ENCODE assay signal across 22 cellular contexts in the genomic region with DNA sequence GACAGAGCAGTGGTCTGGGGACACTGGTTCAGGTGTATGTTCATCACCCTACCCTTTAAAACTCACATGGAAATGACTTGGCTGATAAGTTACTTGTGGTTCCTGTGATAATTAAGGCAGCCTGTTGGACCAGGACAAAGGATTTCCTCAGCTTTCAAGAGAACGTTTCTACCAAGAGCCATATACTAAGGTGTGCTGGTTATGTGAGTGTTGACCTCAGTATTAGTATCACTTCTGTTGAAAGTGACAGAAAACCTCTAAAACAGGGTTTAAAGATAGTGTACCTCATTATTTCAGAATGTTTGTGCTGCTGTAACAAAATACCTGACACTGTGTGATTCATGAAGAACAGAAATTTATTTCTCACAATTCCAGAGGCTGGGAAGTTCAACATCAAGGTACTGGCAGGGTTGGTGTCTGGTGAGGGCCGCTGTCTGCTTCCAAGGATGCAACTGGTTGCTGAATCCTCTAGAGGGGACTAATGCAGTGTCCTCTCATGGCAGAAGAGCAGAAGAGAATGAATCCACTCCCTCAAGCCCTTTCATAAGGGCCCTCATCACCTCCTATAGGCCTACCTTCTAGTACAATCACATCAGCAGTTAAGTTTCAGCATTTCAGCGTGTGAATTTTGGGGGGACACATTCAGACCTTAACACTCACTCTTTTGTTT. TPM values are rescaled to one million over a fixed set of nuclear protein-coding genes. Genes with fewer than 3 reads are reported as not detected.
DNase-seq lines count a peak whose midpoint lies in the region; ATAC-seq, FAIRE-seq and TF ChIP-seq lines count a peak whose summit lies in the region.
"Had no signal": no experiment of that assay in that cellular context is flagged by ENCODE, and none has a peak within 500 bp of the region (broad histone marks: within the 10 kb centered on the region; RNA-seq: fewer than 3 reads in every experiment).

No MANE protein-coding gene starts in this region.

- peaks cover 31% of the 10 kb centered on the region for H3K36me3 Mint-ChIP-seq in MCF 10A (ENCODE audit: insufficient read depth, unreplicated experiment)
- H3K36me3 Mint-ChIP-seq in astrocyte (ENCODE audit: low read depth, unreplicated experiment) = peaks cover 13% of the 10 kb centered on the region
- peaks cover 25% of the 10 kb centered on the region for H3K36me3 Mint-ChIP-seq in activated T-helper 2 cell treated with anti-CD3 and anti-CD28 coated beads, Interferon-gamma antibody, Interleukin-2, Interleukin-4, amounts not matched to agents 10 μg/mL and 5 μg/mL and 100 μg/mL, durations not matched to agents 14 hours and 24 hours and 36 hours (ENCODE audit: low read depth)
- H3K36me3 Mint-ChIP-seq: natural killer cell had no signal

- H3K4me3 Mint-ChIP-seq in MCF 10A (ENCODE audit: unreplicated experiment) (no peak overlapping the region), astrocyte (ENCODE audit: unreplicated experiment) (no peak overlapping the region)
- H3K4me3 Mint-ChIP-seq in activated T-helper 2 cell treated with anti-CD3 and anti-CD28 coated beads, Interferon-gamma antibody, Interleukin-2, Interleukin-4, amounts not matched to agents 10 μg/mL and 5 μg/mL and 100 μg/mL, durations not matched to agents 14 hours and 24 hours and 36 hours (ENCODE audit: low read depth) = no peak overlapping the region
- H3K4me3 Mint-ChIP-seq: activated naive CD4-positive, alpha-beta T cell treated with anti-CD3 and anti-CD28 coated beads, Interleukin-2, amount 10 ng/mL, durations not matched to agents 7 days and 5 days; CD4-positive, alpha-beta T cell; memory B cell; natural killer cell; stimulated activated naive CD8-positive, alpha-beta T cell treated with anti-CD3 and anti-CD28 coated beads, Interleukin-15, Interleukin-2, amounts not matched to agents 100 ng/mL and 50 ng/mL, for 24 hours; T-helper 2 cell treated with Interferon-gamma antibody and Interleukin-4, amounts not matched to agents 5 μg/mL and 100 μg/mL, for 36 hours had no signal

- no peaks in the 10 kb centered on the region for H3K27me3 ChIP-seq in breast epithelium
- H3K27me3 ChIP-seq in astrocyte (ENCODE audit: insufficient read depth, low read length) = no peaks in the 10 kb centered on the region
- H3K27me3 ChIP-seq: upper lobe of right lung had no signal

- no peak overlapping the region for H3K9ac ChIP-seq in astrocyte (ENCODE audit: low read length)
- H3K9ac ChIP-seq: KMS-11 had no signal

- H3K27ac ChIP-seq in breast epithelium = peak overlapping the region in 1 of 2 donors; percentile 54
- H3K27ac ChIP-seq in astrocyte (ENCODE audit: low read depth, low read length) = no peak overlapping the region
- H3K27ac ChIP-seq: KMS-11, upper lobe of right lung had no signal

- intact Hi-C loops in MCF 10A (cut with micrococcal nuclease) = no loop called here
- intact Hi-C loops in breast epithelium (cut with DNase I; ENCODE audit: low total_unique reads) = no loop called here
- intact Hi-C loops in activated T-helper 2 cell treated with anti-CD3 and anti-CD28 coated beads, Interferon-gamma antibody, Interleukin-2, Interleukin-4, amounts not matched to agents 10 μg/mL and 5 μg/mL and 100 μg/mL, durations not matched to agents 14 hours and 24 hours and 36 hours (cut with micrococcal nuclease) = no loop called here

- H3K4me2 ChIP-seq in astrocyte (ENCODE audit: low read length) = no peak overlapping the region
- H3K4me2 ChIP-seq: KMS-11 had no signal

- H3K4me1 Mint-ChIP-seq in MCF 10A (ENCODE audit: insufficient read depth, unreplicated experiment) (peaks cover 63% of the 10 kb centered on the region), astrocyte (ENCODE audit: low read depth, unreplicated experiment) (peaks cover 33% of the 10 kb centered on the region)
- peaks cover 76% of the 10 kb centered on the region for H3K4me1 Mint-ChIP-seq in activated T-helper 2 cell treated with anti-CD3 and anti-CD28 coated beads, Interferon-gamma antibody, Interleukin-2, Interleukin-4, amounts not matched to agents 10 μg/mL and 5 μg/mL and 100 μg/mL, durations not matched to agents 14 hours and 24 hours and 36 hours (ENCODE audit: low read depth)

- H3K9me3 ChIP-seq in breast epithelium (no peaks in the 10 kb centered on the region), astrocyte (ENCODE audit: insufficient read depth, low read depth, low read length) (no peaks in the 10 kb centered on the region)
- H3K9me3 ChIP-seq: upper lobe of right lung had no signal

- TF ChIP-seq POLR2A in breast epithelium (IDR thresholded peaks at IDR 0.05) = no peak

- TF ChIP-seq CTCF in MCF 10A (IDR thresholded peaks at IDR 0.05; ENCODE audit: unreplicated experiment) = no peak
- TF ChIP-seq CTCF in breast epithelium (IDR thresholded peaks at IDR 0.05) = no peak
- TF ChIP-seq CTCF in astrocyte (IDR thresholded peaks at IDR 0.05; ENCODE audit: insufficient read depth, low read depth, low read length) = no peak

- POLR2A ChIA-PET in MCF 10A (lab: Yijun Ruan, JAX) = interaction anchor here (1.0 to 4.0 kb wide), 6 partner anchors 10 to 54 kb away, joined by 3 to 19 read pairs (median 6); partner anchors contain the start of gene UCK2

- H3K4me1 ChIP-seq in breast epithelium = peaks cover 5 to 12% of the 10 kb centered on the region in 2 donors
- no peaks in the 10 kb centered on the region for H3K4me1 ChIP-seq in astrocyte (ENCODE audit: insufficient read depth, low read length)

- no peak for DNase-seq in MCF 10A (ENCODE audit: unreplicated experiment)
- no peak for DNase-seq in breast epithelium (ENCODE audit: low spot score in 2 of 2)
- no peak for DNase-seq in astrocyte (ENCODE audit: low read depth)
- no peak for DNase-seq in iPS-NIHi7 (ENCODE audit: extremely low spot score)
- no peak for DNase-seq in T-helper 2 cell
- no peak for DNase-seq in activated T-helper 2 cell treated with anti-CD3 and anti-CD28 coated beads, Interferon-gamma antibody, Interleukin-2, Interleukin-4, amounts not matched to agents 10 μg/mL and 5 μg/mL and 100 μg/mL, durations not matched to agents 14 hours and 24 hours and 36 hours (ENCODE audit: low spot score)
- DNase-seq in SHP77 treated with DMSO at 0.1 percent for 48 hours (lab: John Stamatoyannopoulos, UW) = no peak
- DNase-seq: activated CD4-positive, alpha-beta T cell treated with anti-CD3 and anti-CD28 coated beads for 1 hour; activated CD8-positive, alpha-beta memory T cell treated with anti-CD3 and anti-CD28 coated beads, Interleukin-2, amount 50 U/mL, for 4 hours; activated naive CD4-positive, alpha-beta T cell treated with anti-CD3 and anti-CD28 coated beads, Interleukin-2, amount 10 ng/mL, durations not matched to agents 7 days and 5 days; CD4-positive, alpha-beta T cell; cortex of kidney; H7; head of caudate nucleus; natural killer cell; upper lobe of right lung had no signal

- no peak overlapping the region for H2AFZ ChIP-seq in astrocyte (ENCODE audit: low read depth, low read length)

- H3K36me3 ChIP-seq in breast epithelium (no peaks in the 10 kb centered on the region), astrocyte (ENCODE audit: insufficient read depth, low read length) (no peaks in the 10 kb centered on the region)
- H3K36me3 ChIP-seq: upper lobe of right lung had no signal

- H3K4me3 ChIP-seq in breast epithelium (no peak overlapping the region), astrocyte (ENCODE audit: insufficient read depth, low read depth, low read length) (no peak overlapping the region)
- H3K4me3 ChIP-seq: upper lobe of right lung had no signal

- peak; percentile 41 for ATAC-seq in HG03064 (IDR thresholded peaks at IDR 0.05; ENCODE audit: low read depth, unreplicated experiment)
- ATAC-seq: natural killer cell had no signal

- H3K79me2 ChIP-seq in astrocyte (ENCODE audit: insufficient read depth, low read length) = peaks cover 96% of the 10 kb centered on the region

- H3K27ac Mint-ChIP-seq in MCF 10A (ENCODE audit: low read depth, unreplicated experiment) (peak overlapping the region; percentile 16), astrocyte (ENCODE audit: unreplicated experiment) (peak overlapping the region; percentile 50)
- no peak overlapping the region for H3K27ac Mint-ChIP-seq in activated T-helper 2 cell treated with anti-CD3 and anti-CD28 coated beads, Interferon-gamma antibody, Interleukin-2, Interleukin-4, amounts not matched to agents 10 μg/mL and 5 μg/mL and 100 μg/mL, durations not matched to agents 14 hours and 24 hours and 36 hours
- H3K27ac Mint-ChIP-seq: activated naive CD4-positive, alpha-beta T cell treated with anti-CD3 and anti-CD28 coated beads, Interleukin-2, amount 10 ng/mL, durations not matched to agents 7 days and 5 days; CD4-positive, alpha-beta T cell; memory B cell; natural killer cell; stimulated activated naive CD8-positive, alpha-beta T cell treated with anti-CD3 and anti-CD28 coated beads, Interleukin-15, Interleukin-2, amounts not matched to agents 100 ng/mL and 50 ng/mL, for 24 hours; T-helper 2 cell treated with Interferon-gamma antibody and Interleukin-4, amounts not matched to agents 5 μg/mL and 100 μg/mL, for 36 hours had no signal

- no peak for FAIRE-seq in astrocyte (lab: Jason Lieb, UNC)
- FAIRE-seq: islet of Langerhans had no signal

- no TSS peak for BruUV-seq in MCF 10A (replicated peaks; lab: Mats Ljungman, UMichigan)

- CTCF ChIA-PET in MCF 10A (lab: Yijun Ruan, JAX) = interaction anchor here (0.5 to 4.4 kb wide), 8 partner anchors 9 to 122 kb away, joined by 3 to 36 read pairs (median 5); no protein-coding TSS in a partner anchor

- peaks cover 7% of the 10 kb centered on the region for H3K9me3 Mint-ChIP-seq in MCF 10A (ENCODE audit: unreplicated experiment)
- H3K9me3 Mint-ChIP-seq in astrocyte (ENCODE audit: unreplicated experiment) = peaks cover 4% of the 10 kb centered on the region
- H3K9me3 Mint-ChIP-seq in activated T-helper 2 cell treated with anti-CD3 and anti-CD28 coated beads, Interferon-gamma antibody, Interleukin-2, Interleukin-4, amounts not matched to agents 10 μg/mL and 5 μg/mL and 100 μg/mL, durations not matched to agents 14 hours and 24 hours and 36 hours = peaks cover 9% of the 10 kb centered on the region
- H3K9me3 Mint-ChIP-seq: CD4-positive, alpha-beta T cell; memory B cell; natural killer cell; stimulated activated naive CD8-positive, alpha-beta T cell treated with anti-CD3 and anti-CD28 coated beads, Interleukin-15, Interleukin-2, amounts not matched to agents 100 ng/mL and 50 ng/mL, for 24 hours had no signal

- no peaks in the 10 kb centered on the region for H3K27me3 Mint-ChIP-seq in MCF 10A (ENCODE audit: insufficient read depth, unreplicated experiment)
- H3K27me3 Mint-ChIP-seq in astrocyte (ENCODE audit: low read depth, unreplicated experiment) = no peaks in the 10 kb centered on the region
- H3K27me3 Mint-ChIP-seq in activated T-helper 2 cell treated with anti-CD3 and anti-CD28 coated beads, Interferon-gamma antibody, Interleukin-2, Interleukin-4, amounts not matched to agents 10 μg/mL and 5 μg/mL and 100 μg/mL, durations not matched to agents 14 hours and 24 hours and 36 hours (ENCODE audit: low read depth) = no peaks in the 10 kb centered on the region
- H3K27me3 Mint-ChIP-seq: activated naive CD4-positive, alpha-beta T cell treated with anti-CD3 and anti-CD28 coated beads, Interleukin-2, amount 10 ng/mL, durations not matched to agents 7 days and 5 days; memory B cell; stimulated activated naive CD8-positive, alpha-beta T cell treated with anti-CD3 and anti-CD28 coated beads, Interleukin-15, Interleukin-2, amounts not matched to agents 100 ng/mL and 50 ng/mL, for 24 hours had no signal

- H4K20me1 ChIP-seq in astrocyte (ENCODE audit: insufficient read depth, low read length) = peaks cover 70% of the 10 kb centered on the region

RNA-seq across cellular contexts. Expression of gene UCK2, which starts 54.9 kb away (rescaled TPM):
- total RNA-seq in MCF 10A (2022) = 108 and 144 TPM in 2 replicates
- total RNA-seq in breast epithelium = 10 to 100 TPM; 13.6 to 51.1 (median 45.9) TPM
- total RNA-seq in astrocyte = 111 TPM in 2 replicates
- total RNA-seq in activated T-helper 2 cell treated with anti-CD3 and anti-CD28 coated beads, Interferon-gamma antibody, Interleukin-2, Interleukin-4, amounts not matched to agents 10 μg/mL and 5 μg/mL and 100 μg/mL, durations not matched to agents 14 hours and 24 hours and 36 hours = 94.3 and 100 TPM in 2 replicates
